8 cellular contexts compared by ENCODE assay signal in the genomic region with DNA sequence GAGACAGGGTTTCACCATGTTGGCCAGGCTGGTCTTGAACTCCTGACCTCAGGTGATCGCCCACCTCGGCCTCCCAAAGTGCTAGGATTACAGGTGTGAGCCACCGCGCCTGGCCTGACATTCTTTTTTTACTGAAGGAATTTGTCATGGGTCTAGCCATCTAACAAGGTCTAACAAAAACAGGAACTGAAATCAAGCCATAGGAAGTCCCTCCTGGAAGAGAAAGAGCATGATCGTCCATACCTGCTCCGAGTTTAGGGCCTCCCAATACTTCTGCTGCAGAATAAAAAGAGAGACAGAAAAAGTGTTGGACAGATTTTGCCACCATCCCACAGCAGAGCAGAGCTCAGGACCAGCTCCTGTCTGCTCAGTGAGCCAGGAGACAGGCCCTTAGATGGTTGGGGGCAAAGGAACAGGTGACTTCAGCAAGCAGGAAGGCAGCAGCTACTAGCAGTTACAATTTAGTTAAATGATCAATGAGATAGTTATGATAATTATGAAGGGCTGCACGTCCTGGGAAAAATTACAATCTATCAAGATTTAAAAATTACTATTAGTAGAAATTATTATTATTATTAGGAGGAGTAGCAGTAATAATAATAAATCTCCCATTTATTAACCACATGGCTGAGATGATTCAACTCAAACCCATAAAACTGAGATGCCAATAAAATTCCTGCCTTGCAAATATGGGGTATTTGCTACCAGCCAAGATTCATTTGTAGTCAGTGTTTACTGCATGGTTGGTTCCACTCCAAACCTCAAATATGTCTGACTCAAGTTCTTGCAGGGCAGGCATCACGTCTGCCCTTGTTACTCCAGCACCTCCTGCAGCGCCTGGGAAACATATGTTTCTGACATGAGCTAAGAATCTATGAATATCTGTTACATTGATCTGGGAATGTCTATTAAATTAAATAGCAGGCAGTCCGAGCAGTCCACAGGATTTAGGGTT. TPM values are rescaled to one million over a fixed set of nuclear protein-coding genes. Genes with fewer than 3 reads are reported as not detected.
DNase-seq lines count a peak whose midpoint lies in the region; ATAC-seq and TF ChIP-seq lines count a peak whose summit lies in the region.

No MANE protein-coding gene starts in this region.

- H3K36me3 Mint-ChIP-seq in Calu3 (ENCODE audit: insufficient read depth, unreplicated experiment) (peaks cover 15% of the 10 kb centered on the region), nephron progenitor cell (ENCODE audit: low read depth) (peaks cover 7% of the 10 kb centered on the region), type B pancreatic cell (no peaks in the 10 kb centered on the region)
- no peaks in the 10 kb centered on the region for H3K36me3 Mint-ChIP-seq in activated naive CD4-positive, alpha-beta T cell treated with anti-CD3 and anti-CD28 coated beads, Interleukin-2, amount 50 U/mL, for 72 hours
- no peaks in the 10 kb centered on the region for H3K36me3 Mint-ChIP-seq in activated T-cell treated with anti-CD3 and anti-CD28 coated beads, Interleukin-2, amount 50 U/mL, for 72 hours (ENCODE audit: insufficient read depth in 2 of 2)

- no peaks in the 10 kb centered on the region for H3K27me3 ChIP-seq in body of pancreas

- H3K27ac Mint-ChIP-seq in Calu3 (ENCODE audit: unreplicated experiment), result no peak overlapping the region
- H3K27ac Mint-ChIP-seq in nephron progenitor cell, result peak overlapping the region; percentile 50
- H3K27ac Mint-ChIP-seq in activated naive CD4-positive, alpha-beta T cell treated with anti-CD3 and anti-CD28 coated beads, Interleukin-2, amount 50 U/mL, for 72 hours, result peak overlapping the region in 1 of 2 donors; percentile 20
- no peak overlapping the region for H3K27ac Mint-ChIP-seq in type B pancreatic cell
- H3K27ac Mint-ChIP-seq in activated T-cell treated with anti-CD3 and anti-CD28 coated beads, Interleukin-2, amount 50 U/mL, for 72 hours, result no peak overlapping the region

- DNase-seq in Calu3 (peak; percentile 78), LoVo (ENCODE audit: low spot score) (peak; percentile 89), body of pancreas (peak in 2 of 4 donors; percentile 23 to 36), nephron progenitor cell (no peak), GM19238 (ENCODE audit: insufficient read length, low spot score) (no peak), type B pancreatic cell (ENCODE audit: extremely low spot score, unreplicated experiment) (no peak)
- DNase-seq in activated naive CD4-positive, alpha-beta T cell treated with anti-CD3 and anti-CD28 coated beads, Interleukin-2, amount 50 U/mL, for 72 hours (ENCODE audit: low spot score in 2 of 2), result no peak
- DNase-seq in activated T-cell treated with anti-CD3 and anti-CD28 coated beads, Interleukin-2, amount 50 U/mL, for 72 hours, result no peak

- H3K4me3 ChIP-seq in body of pancreas, result no peak overlapping the region

- H3K27ac ChIP-seq in body of pancreas, result no peak overlapping the region

- H3K27me3 Mint-ChIP-seq in Calu3 (ENCODE audit: unreplicated experiment), result no peaks in the 10 kb centered on the region
- H3K27me3 Mint-ChIP-seq in nephron progenitor cell (ENCODE audit: low read depth, poor library complexity), result no peaks in the 10 kb centered on the region
- no peaks in the 10 kb centered on the region for H3K27me3 Mint-ChIP-seq in type B pancreatic cell
- no peaks in the 10 kb centered on the region for H3K27me3 Mint-ChIP-seq in activated T-cell treated with anti-CD3 and anti-CD28 coated beads, Interleukin-2, amount 50 U/mL, for 72 hours (ENCODE audit: low read depth)

- peak; percentile 52 for ATAC-seq in body of pancreas
- ATAC-seq in activated naive CD4-positive, alpha-beta T cell treated with anti-CD3 and anti-CD28 coated beads, Interleukin-2, amount 50 U/mL, for 72 hours, result no peak
- no peak for ATAC-seq in activated T-cell treated with anti-CD3 and anti-CD28 coated beads, Interleukin-2, amount 50 U/mL, for 72 hours (replicated peaks in 1 of 2)

- no peaks in the 10 kb centered on the region for H3K4me1 ChIP-seq in body of pancreas

- CTCF ChIA-PET in Calu3 (lab: Charles Lee), result interaction anchor here (0.6 to 3.3 kb wide), 22 partner anchors 9 to 453 kb away, joined by 3 to 54 read pairs (median 5); no protein-coding TSS in a partner anchor

- H3K9me3 ChIP-seq in body of pancreas, result no peaks in the 10 kb centered on the region

- no peaks in the 10 kb centered on the region for H3K36me3 ChIP-seq in body of pancreas (replicated peaks in 1 of 2; ENCODE audit: insufficient read depth in 1 of 2, low read depth in 2 of 2)

- intact Hi-C loops in Calu3 (cut with micrococcal nuclease; ENCODE audit: unreplicated experiment), result loop anchor here (5.0 kb wide), 1 partner anchor 71 kb away; no protein-coding TSS in a partner anchor
- intact Hi-C loops in body of pancreas (cut with DNase I), result no loop called here

- no peak overlapping the region for H3K4me3 Mint-ChIP-seq in Calu3 (ENCODE audit: low read depth, unreplicated experiment)
- no peak overlapping the region for H3K4me3 Mint-ChIP-seq in nephron progenitor cell
- no peak overlapping the region for H3K4me3 Mint-ChIP-seq in type B pancreatic cell
- H3K4me3 Mint-ChIP-seq in activated T-cell treated with anti-CD3 and anti-CD28 coated beads, Interleukin-2, amount 50 U/mL, for 72 hours, result no peak overlapping the region

- BruUV-seq in Calu3 (replicated peaks; lab: Mats Ljungman, UMichigan), result no TSS peak

- TF ChIP-seq POLR2A in body of pancreas (IDR thresholded peaks at IDR 0.05), result no peak

- H3K9me3 Mint-ChIP-seq in Calu3 (ENCODE audit: low read depth, unreplicated experiment) (no peaks in the 10 kb centered on the region), nephron progenitor cell (no peaks in the 10 kb centered on the region), type B pancreatic cell (no peaks in the 10 kb centered on the region)
- no peaks in the 10 kb centered on the region for H3K9me3 Mint-ChIP-seq in activated naive CD4-positive, alpha-beta T cell treated with anti-CD3 and anti-CD28 coated beads, Interleukin-2, amount 50 U/mL, for 72 hours
- no peaks in the 10 kb centered on the region for H3K9me3 Mint-ChIP-seq in activated T-cell treated with anti-CD3 and anti-CD28 coated beads, Interleukin-2, amount 50 U/mL, for 72 hours

- 66 to 75% methylated on average over 9 to 10 of the region's 10 CpGs for WGBS in body of pancreas, 2 donors

- H3K4me1 Mint-ChIP-seq in Calu3 (ENCODE audit: low read depth, unreplicated experiment) (peaks cover 26% of the 10 kb centered on the region), nephron progenitor cell (no peaks in the 10 kb centered on the region), type B pancreatic cell (ENCODE audit: unreplicated experiment) (no peaks in the 10 kb centered on the region)
- H3K4me1 Mint-ChIP-seq in activated T-cell treated with anti-CD3 and anti-CD28 coated beads, Interleukin-2, amount 50 U/mL, for 72 hours (ENCODE audit: low read depth), result peaks cover 6% of the 10 kb centered on the region

- no peak for TF ChIP-seq CTCF in Calu3 (IDR thresholded peaks at IDR 0.05; ENCODE audit: unreplicated experiment)
- no peak for TF ChIP-seq CTCF in body of pancreas (IDR thresholded peaks at IDR 0.05)
- TF ChIP-seq CTCF in nephron progenitor cell (IDR thresholded peaks at IDR 0.05), result no peak
- TF ChIP-seq CTCF in type B pancreatic cell (conservative IDR thresholded peaks at IDR 0.05), result no peak

RNA-seq across cellular contexts. Expression of a gene that starts 40.1 kb away (rescaled TPM):
- total RNA-seq in Calu3 (2022) (44.0 and 52.6 TPM in 2 replicates), body of pancreas (1 to 10 TPM; 1.8 to 9.6 TPM), type B pancreatic cell (ENCODE audit: low replicate concordance) (7.9 and 22.8 TPM in 2 replicates)
- total RNA-seq in activated naive CD4-positive, alpha-beta T cell treated with anti-CD3 and anti-CD28 coated beads, Interleukin-2, amount 50 U/mL, for 72 hours, result 10 to 100 TPM in 1 of 2 donors, 1 to 10 TPM in 1; 1.6 to 10.7 TPM
- 10 to 100 TPM; 11.9 to 19.6 TPM for total RNA-seq in activated T-cell treated with anti-CD3 and anti-CD28 coated beads, Interleukin-2, amount 50 U/mL, for 72 hours

Comparison
In these comparisons a context has a peak if more than half of its experiments do, and no peak if none do; other contexts are left out.
1. DNase-seq: peak in Calu3 (single experiment) and LoVo (single experiment); none in nephron progenitor cell (single experiment), GM19238 (single experiment), activated naive CD4-positive, alpha-beta T cell treated with anti-CD3 and anti-CD28 coated beads, Interleukin-2, amount 50 U/mL, for 72 hours (0 of 2), type B pancreatic cell (single experiment) and activated T-cell treated with anti-CD3 and anti-CD28 coated beads, Interleukin-2, amount 50 U/mL, for 72 hours (0 of 2).